ENCODE assay signal across 32 cellular contexts in the genomic region with DNA sequence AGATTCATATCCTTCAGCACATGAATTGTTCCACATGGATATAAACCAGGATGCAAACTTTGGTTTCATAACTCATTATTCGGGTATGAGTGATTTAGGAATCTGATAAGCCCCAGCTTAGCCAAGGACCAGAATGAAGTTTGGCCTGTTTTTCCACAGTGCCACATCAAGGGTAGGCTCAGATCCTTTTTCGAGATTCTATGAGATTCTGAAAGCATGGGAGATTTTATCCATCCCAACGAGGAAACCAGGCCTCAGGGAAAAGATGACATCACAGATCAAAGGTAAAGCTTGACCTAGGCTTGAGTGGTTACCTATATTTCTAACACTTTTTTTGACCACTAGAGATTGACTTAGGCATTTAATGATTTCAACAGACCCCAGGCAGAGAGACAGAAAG.
"Had no signal": no experiment of that assay in that cellular context is flagged by ENCODE, and none has a peak within 500 bp of the region (broad histone marks: within the 10 kb centered on the region; RNA-seq: fewer than 3 reads in every experiment).

No MANE protein-coding gene starts in this region.

- H3K27me3 Mint-ChIP-seq: activated B cell treated with CpG ODN at 0.5 μM for 24 hours; activated CD4-positive, alpha-beta memory T cell treated with anti-CD3 and anti-CD28 coated beads for 36 hours; activated CD4-positive, alpha-beta T cell treated with anti-CD3 and anti-CD28 coated beads, Interleukin-2, amount 10 ng/mL, durations not matched to agents 24 days and 14 days; activated CD8-positive, alpha-beta memory T cell treated with anti-CD3 and anti-CD28 coated beads, Interleukin-2, amount 10 ng/mL, durations not matched to agents 7 days and 5 days; activated naive CD8-positive, alpha-beta T cell treated with anti-CD3 and anti-CD28 coated beads, Interleukin-2, amount 10 ng/mL, durations not matched to agents 7 days and 5 days; central memory CD8-positive, alpha-beta T cell; dendritic cell treated with granulocyte-macrophage colony-stimulating factor and Interleukin-4, amounts not matched to agents 40 ng/mL and 50 ng/mL, for 4 days; T-helper 17 cell had no signal

- H3K36me3 Mint-ChIP-seq: activated CD4-positive, alpha-beta memory T cell treated with anti-CD3 and anti-CD28 coated beads for 36 hours; activated CD8-positive, alpha-beta memory T cell treated with anti-CD3 and anti-CD28 coated beads, Interleukin-2, amount 10 ng/mL, durations not matched to agents 7 days and 5 days; activated naive CD4-positive, alpha-beta T cell treated with anti-CD3 and anti-CD28 coated beads, Interleukin-2, amount 50 U/mL, for 72 hours; activated naive CD8-positive, alpha-beta T cell treated with anti-CD3 and anti-CD28 coated beads, Interleukin-2, amount 10 ng/mL, durations not matched to agents 7 days and 5 days had no signal

- H3K4me3 ChIP-seq: coronary artery, dorsolateral prefrontal cortex had no signal

- FAIRE-seq: astrocyte, bronchial epithelial cell, frontal cortex had no signal

- H3K4me3 Mint-ChIP-seq: activated B cell treated with CpG ODN at 0.5 μM for 24 hours; activated CD4-positive, alpha-beta memory T cell treated with anti-CD3 and anti-CD28 coated beads for 36 hours; activated CD4-positive, alpha-beta T cell treated with anti-CD3 and anti-CD28 coated beads, Interleukin-2, amount 10 ng/mL, durations not matched to agents 24 days and 14 days; activated CD8-positive, alpha-beta memory T cell treated with anti-CD3 and anti-CD28 coated beads, Interleukin-2, amount 10 ng/mL, durations not matched to agents 7 days and 5 days; activated CD8-positive, alpha-beta T cell treated with anti-CD3 and anti-CD28 coated beads, Interleukin-2, amount 10 ng/mL, durations not matched to agents 7 days and 5 days; activated naive CD4-positive, alpha-beta T cell treated with anti-CD3 and anti-CD28 coated beads for 36 hours; activated naive CD8-positive, alpha-beta T cell treated with anti-CD3 and anti-CD28 coated beads, Interleukin-2, amount 10 ng/mL, durations not matched to agents 7 days and 5 days; activated T-helper 1 cell treated with anti-CD3 and anti-CD28 coated beads, Interleukin-12 subunit alpha, Interleukin-12 subunit beta, Interleukin-2, Interleukin-4 antibody, amounts not matched to agents 30 ng/mL and 10 ng/mL and 1 ng/mL, durations not matched to agents 14 hours and 24 hours and 36 hours; central memory CD8-positive, alpha-beta T cell; dendritic cell treated with granulocyte-macrophage colony-stimulating factor and Interleukin-4, amounts not matched to agents 40 ng/mL and 50 ng/mL, for 4 days; endodermal cell; T-helper 17 cell; T-helper 2 cell treated with Interferon-gamma antibody and Interleukin-4, amounts not matched to agents 5 μg/mL and 100 μg/mL, for 36 hours had no signal

- H3K27ac Mint-ChIP-seq: activated B cell treated with CpG ODN at 0.5 μM for 24 hours; activated CD4-positive, alpha-beta memory T cell treated with anti-CD3 and anti-CD28 coated beads for 36 hours; activated CD4-positive, alpha-beta T cell treated with anti-CD3 and anti-CD28 coated beads, Interleukin-2, amount 10 ng/mL, durations not matched to agents 24 days and 14 days; activated CD8-positive, alpha-beta memory T cell treated with anti-CD3 and anti-CD28 coated beads, Interleukin-2, amount 10 ng/mL, durations not matched to agents 7 days and 5 days; activated CD8-positive, alpha-beta T cell treated with anti-CD3 and anti-CD28 coated beads, Interleukin-2, amount 10 ng/mL, durations not matched to agents 7 days and 5 days; activated naive CD4-positive, alpha-beta T cell treated with anti-CD3 and anti-CD28 coated beads for 36 hours; activated naive CD4-positive, alpha-beta T cell treated with anti-CD3 and anti-CD28 coated beads, Interleukin-2, amount 50 U/mL, for 72 hours; activated naive CD8-positive, alpha-beta T cell treated with anti-CD3 and anti-CD28 coated beads, Interleukin-2, amount 10 ng/mL, durations not matched to agents 7 days and 5 days; activated T-helper 1 cell treated with anti-CD3 and anti-CD28 coated beads, Interleukin-12 subunit alpha, Interleukin-12 subunit beta, Interleukin-2, Interleukin-4 antibody, amounts not matched to agents 30 ng/mL and 10 ng/mL and 1 ng/mL, durations not matched to agents 14 hours and 24 hours and 36 hours; activated T-helper 2 cell treated with anti-CD3 and anti-CD28 coated beads, Interferon-gamma antibody, Interleukin-2, Interleukin-4, amounts not matched to agents 10 μg/mL and 5 μg/mL and 100 μg/mL, durations not matched to agents 14 hours and 24 hours and 36 hours; dendritic cell treated with granulocyte-macrophage colony-stimulating factor and Interleukin-4, amounts not matched to agents 40 ng/mL and 50 ng/mL, for 4 days; endodermal cell; T-helper 17 cell; T-helper 2 cell treated with Interferon-gamma antibody and Interleukin-4, amounts not matched to agents 5 μg/mL and 100 μg/mL, for 36 hours had no signal

- H3K4me1 Mint-ChIP-seq: activated B cell treated with CpG ODN at 0.5 μM for 24 hours; activated CD4-positive, alpha-beta T cell treated with anti-CD3 and anti-CD28 coated beads, Interleukin-2, amount 10 ng/mL, durations not matched to agents 24 days and 14 days; activated CD8-positive, alpha-beta memory T cell treated with anti-CD3 and anti-CD28 coated beads, Interleukin-2, amount 10 ng/mL, durations not matched to agents 7 days and 5 days; activated naive CD8-positive, alpha-beta T cell treated with anti-CD3 and anti-CD28 coated beads, Interleukin-2, amount 10 ng/mL, durations not matched to agents 7 days and 5 days; central memory CD8-positive, alpha-beta T cell; endodermal cell; T-helper 17 cell had no signal

- H3K27ac ChIP-seq: brain microvascular endothelial cell, coronary artery, dorsolateral prefrontal cortex, WERI-Rb-1 had no signal

- H3K27me3 ChIP-seq: brain microvascular endothelial cell, dorsolateral prefrontal cortex had no signal

- H3K36me3 ChIP-seq: brain microvascular endothelial cell, WERI-Rb-1 had no signal

- H3K9me3 Mint-ChIP-seq: activated CD4-positive, alpha-beta memory T cell treated with anti-CD3 and anti-CD28 coated beads for 36 hours; activated CD4-positive, alpha-beta T cell treated with anti-CD3 and anti-CD28 coated beads, Interleukin-2, amount 10 ng/mL, durations not matched to agents 24 days and 14 days; activated naive CD4-positive, alpha-beta T cell treated with anti-CD3 and anti-CD28 coated beads for 36 hours; activated T-helper 2 cell treated with anti-CD3 and anti-CD28 coated beads, Interferon-gamma antibody, Interleukin-2, Interleukin-4, amounts not matched to agents 10 μg/mL and 5 μg/mL and 100 μg/mL, durations not matched to agents 14 hours and 24 hours and 36 hours; dendritic cell treated with granulocyte-macrophage colony-stimulating factor and Interleukin-4, amounts not matched to agents 40 ng/mL and 50 ng/mL, for 4 days; endodermal cell; T-helper 2 cell treated with Interferon-gamma antibody and Interleukin-4, amounts not matched to agents 5 μg/mL and 100 μg/mL, for 36 hours had no signal

- DNase-seq: activated B cell treated with CpG ODN at 0.5 μM for 24 hours; activated CD4-positive, alpha-beta memory T cell treated with anti-CD3 and anti-CD28 coated beads for 36 hours; activated CD4-positive, alpha-beta T cell treated with anti-CD3 and anti-CD28 coated beads, Interleukin-2, amount 10 ng/mL, durations not matched to agents 24 days and 14 days; activated CD8-positive, alpha-beta memory T cell treated with anti-CD3 and anti-CD28 coated beads, Interleukin-2, amount 10 ng/mL, durations not matched to agents 7 days and 5 days; activated CD8-positive, alpha-beta memory T cell treated with anti-CD3 and anti-CD28 coated beads, Interleukin-2, amount 50 U/mL, for 4 hours; activated CD8-positive, alpha-beta T cell treated with anti-CD3 and anti-CD28 coated beads, Interleukin-2, amount 10 ng/mL, durations not matched to agents 7 days and 5 days; activated effector memory CD4-positive, alpha-beta T cell treated with anti-CD3 and anti-CD28 coated beads, Interleukin-2, amount 50 U/mL, for 16 hours; activated naive CD4-positive, alpha-beta T cell treated with anti-CD3 and anti-CD28 coated beads for 36 hours; activated naive CD8-positive, alpha-beta T cell treated with anti-CD3 and anti-CD28 coated beads, Interleukin-2, amount 10 ng/mL, durations not matched to agents 7 days and 5 days; activated T-cell treated with anti-CD3 and anti-CD28 coated beads, Interleukin-2, amount 50 U/mL, for 1 hour; activated T-cell treated with anti-CD3 and anti-CD28 coated beads, Interleukin-2, amount 50 U/mL, for 48 hours; brain microvascular endothelial cell; dorsolateral prefrontal cortex; effector memory CD4-positive, alpha-beta T cell; endodermal cell; foreskin fibroblast; head of caudate nucleus; T-helper 1 cell; T-helper 17 cell; T1000; WERI-Rb-1 had no signal

- ATAC-seq: activated CD8-positive, alpha-beta memory T cell treated with anti-CD3 and anti-CD28 coated beads, Interleukin-2, amount 10 ng/mL, durations not matched to agents 7 days and 5 days; activated CD8-positive, alpha-beta T cell treated with anti-CD3 and anti-CD28 coated beads, Interleukin-2, amount 10 ng/mL, durations not matched to agents 7 days and 5 days; activated naive CD4-positive, alpha-beta T cell treated with anti-CD3 and anti-CD28 coated beads, Interleukin-2, amount 50 U/mL, for 72 hours; esophagus mucosa; T-helper 17 cell had no signal
